Comparison of ENCODE assay signal across 14 cellular contexts in the genomic region with DNA sequence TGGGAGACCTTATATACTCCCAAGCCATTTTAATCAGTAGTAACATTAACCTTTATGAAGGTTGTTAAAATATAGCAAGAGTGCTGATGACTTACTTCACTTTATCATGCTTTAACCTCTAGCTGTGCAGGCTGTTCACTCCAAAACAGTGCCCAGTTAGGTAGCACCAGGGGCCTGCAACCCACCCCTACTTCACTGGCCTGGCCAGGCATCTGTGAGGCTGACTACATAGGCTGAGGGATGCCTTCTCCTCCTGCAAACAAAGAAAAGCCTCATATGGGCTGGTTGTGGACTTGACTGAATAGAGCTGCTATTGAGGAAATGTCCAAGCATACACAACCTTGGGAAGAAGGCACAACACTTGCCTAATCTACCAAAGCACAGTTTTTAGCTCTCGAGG.
DNase-seq lines count a peak whose midpoint lies in the region; ATAC-seq and TF ChIP-seq lines count a peak whose summit lies in the region.
"Had no signal": no experiment of that assay in that cellular context is flagged by ENCODE, and none has a peak within 500 bp of the region (broad histone marks: within the 10 kb centered on the region; RNA-seq: fewer than 3 reads in every experiment).

No MANE protein-coding gene starts in this region.

- H3K9me3 ChIP-seq in esophagus squamous epithelium: no peaks in the 10 kb centered on the region
- H3K9me3 ChIP-seq: adrenal gland, lower lobe of right lung had no signal

- no peaks in the 10 kb centered on the region for H3K27me3 Mint-ChIP-seq in stimulated activated naive B cell treated with anti-CD40 and anti-IgM and Interleukin-4, amounts not matched to agents 10 μg/mL and 1 μg/mL and 100 μg/mL, for 72 hours

- DNase-seq in coronary artery (ENCODE audit: low spot score) (no peak), NCI-H2081 treated with DMSO at 0.1 percent for 48 hours (lab: John Stamatoyannopoulos, UW) (no peak), esophagus squamous epithelium (lab: John Stamatoyannopoulos, UW) (no peak)
- no peak for DNase-seq in stimulated activated naive B cell treated with anti-CD40 and anti-IgM and Interleukin-4, amounts not matched to agents 10 μg/mL and 1 μg/mL and 100 μg/mL, for 72 hours
- no peak for DNase-seq in stimulated activated CD4-positive, alpha-beta T cell treated with anti-CD3 and anti-CD28 coated beads, Interleukin-15, amount 100 ng/mL, for 24 hours
- DNase-seq: activated CD4-positive, alpha-beta T cell treated with anti-CD3 and anti-CD28 coated beads for 4 hours; activated T-cell treated with anti-CD3 and anti-CD28 coated beads, Interleukin-2, amount 50 U/mL, for 1 hour; adrenal gland; GOT3; lower lobe of right lung; nucleus accumbens had no signal

- H3K36me3 Mint-ChIP-seq in stimulated activated naive B cell treated with anti-CD40 and anti-IgM and Interleukin-4, amounts not matched to agents 10 μg/mL and 1 μg/mL and 100 μg/mL, for 72 hours: no peaks in the 10 kb centered on the region

- H3K27me3 ChIP-seq in esophagus squamous epithelium: no peaks in the 10 kb centered on the region
- H3K27me3 ChIP-seq: adrenal gland had no signal

- TF ChIP-seq CTCF in coronary artery (IDR thresholded peaks at IDR 0.05) (no peak), esophagus squamous epithelium (IDR thresholded peaks at IDR 0.05) (no peak)

- peak; percentile 9 for ATAC-seq in GM19468 (IDR thresholded peaks at IDR 0.05; ENCODE audit: extremely low read depth, unreplicated experiment)
- ATAC-seq in HG03039 (IDR thresholded peaks at IDR 0.05; ENCODE audit: unreplicated experiment): peak; percentile 33
- ATAC-seq in stimulated activated naive B cell treated with anti-CD40 and anti-IgM and Interleukin-4, amounts not matched to agents 10 μg/mL and 1 μg/mL and 100 μg/mL, for 72 hours (replicated peaks): peak; percentile 33 to 34
- ATAC-seq in GM19463 (IDR thresholded peaks at IDR 0.05; ENCODE audit: unreplicated experiment): no peak
- ATAC-seq: lower lobe of right lung had no signal

- 86 to 92% methylated on average over 1 of the region's 1 CpG for WGBS in esophagus squamous epithelium, 2 donors

- TF ChIP-seq POLR2A in esophagus squamous epithelium (IDR thresholded peaks at IDR 0.05): no peak

- H3K4me1 ChIP-seq in esophagus squamous epithelium: peaks cover 0 to 18% (median 0%) of the 10 kb centered on the region in 3 donors

- H3K27ac Mint-ChIP-seq in stimulated activated naive B cell treated with anti-CD40 and anti-IgM and Interleukin-4, amounts not matched to agents 10 μg/mL and 1 μg/mL and 100 μg/mL, for 72 hours: no peak overlapping the region

- no peak overlapping the region for H3K4me3 Mint-ChIP-seq in stimulated activated naive B cell treated with anti-CD40 and anti-IgM and Interleukin-4, amounts not matched to agents 10 μg/mL and 1 μg/mL and 100 μg/mL, for 72 hours

- H3K4me1 Mint-ChIP-seq in stimulated activated naive B cell treated with anti-CD40 and anti-IgM and Interleukin-4, amounts not matched to agents 10 μg/mL and 1 μg/mL and 100 μg/mL, for 72 hours: peaks cover 12 to 24% of the 10 kb centered on the region in 2 donors

- H3K36me3 ChIP-seq in esophagus squamous epithelium: no peaks in the 10 kb centered on the region
- H3K36me3 ChIP-seq: adrenal gland, lower lobe of right lung had no signal

- intact Hi-C loops in esophagus squamous epithelium (cut with DNase I): no loop called here

- H3K9me3 Mint-ChIP-seq in stimulated activated naive B cell treated with anti-CD40 and anti-IgM and Interleukin-4, amounts not matched to agents 10 μg/mL and 1 μg/mL and 100 μg/mL, for 72 hours: no peaks in the 10 kb centered on the region

- H3K4me3 ChIP-seq in coronary artery (no peak overlapping the region), esophagus squamous epithelium (no peak overlapping the region)
- H3K4me3 ChIP-seq: adrenal gland, lower lobe of right lung had no signal

- H3K27ac ChIP-seq in coronary artery (peak overlapping the region; percentile 11 to 65), esophagus squamous epithelium (no peak overlapping the region)
- H3K27ac ChIP-seq: adrenal gland, lower lobe of right lung had no signal

Comparison
In these comparisons a context has a peak if more than half of its experiments do, and no peak if none do; other contexts are left out.
1. H3K27ac ChIP-seq: peak in coronary artery (2 of 2); none in esophagus squamous epithelium (0 of 4).